15 cellular contexts compared by ENCODE assay signal in genomic region chr6:25051083-25051482, GRCh38.
A peak's percentile ranks its signal among the peaks of the same experiment; 100 is the strongest.
DNase-seq lines count a peak whose midpoint lies in the region; ATAC-seq and TF ChIP-seq lines count a peak whose summit lies in the region.
"Had no signal": no experiment of that assay in that cellular context is flagged by ENCODE, and none has a peak within 500 bp of the region (broad histone marks: within the 10 kb centered on the region; RNA-seq: fewer than 3 reads in every experiment).

No MANE protein-coding gene starts in this region.

- TF ChIP-seq CTCF in A673 (conservative IDR thresholded peaks at IDR 0.05; ENCODE audit: low read depth, low read length), result no peak

- peak overlapping the region; percentile 82 to 94 (median 90) for H3K27ac Mint-ChIP-seq in CD4-positive, CD25-positive, alpha-beta regulatory T cell
- H3K27ac Mint-ChIP-seq in T-helper 17 cell (peak overlapping the region; percentile 91), immature natural killer cell (peak overlapping the region in 4 of 6 donors; percentile 71 to 87 (median 80))

- H3K9me3 ChIP-seq in A673 (ENCODE audit: low read depth, low read length, poor library complexity, severe bottlenecking), result peaks cover 6% of the 10 kb centered on the region
- no peaks in the 10 kb centered on the region for H3K9me3 ChIP-seq in CD4-positive, CD25-positive, alpha-beta regulatory T cell (ENCODE audit: control insufficient read depth in 2 of 2, low read length in 2 of 2)
- H3K9me3 ChIP-seq in T-helper 17 cell (ENCODE audit: control insufficient read depth, low read length, poor library complexity, severe bottlenecking), result no peaks in the 10 kb centered on the region
- H3K9me3 ChIP-seq: colonic mucosa, right lobe of liver, thoracic aorta had no signal

- no peak for ATAC-seq in CD4-positive, CD25-positive, alpha-beta regulatory T cell (ENCODE audit: low read depth in 2 of 2)
- no peak for ATAC-seq in T-helper 17 cell
- no peak for ATAC-seq in GM21717 (IDR thresholded peaks at IDR 0.05; ENCODE audit: unreplicated experiment)
- ATAC-seq: left cardiac atrium had no signal

- peaks cover 36 to 79% (median 54%) of the 10 kb centered on the region in 4 donors for H3K4me1 Mint-ChIP-seq in CD4-positive, CD25-positive, alpha-beta regulatory T cell
- H3K4me1 Mint-ChIP-seq in T-helper 17 cell (peaks cover 59% of the 10 kb centered on the region), immature natural killer cell (peaks cover 55 to 68% of the 10 kb centered on the region in 2 donors)

- H3K4me3 ChIP-seq in A673 (ENCODE audit: low read depth, low read length, poor library complexity, severe bottlenecking), result no peak overlapping the region
- H3K4me3 ChIP-seq in CD4-positive, CD25-positive, alpha-beta regulatory T cell (ENCODE audit: low read depth, low read length), result peak overlapping the region; percentile 72
- H3K4me3 ChIP-seq: colonic mucosa, right lobe of liver, thoracic aorta had no signal

- H3K27me3 ChIP-seq in A673 (replicated peaks; ENCODE audit: insufficient read depth, low read depth, low read length, poor library complexity), result no peaks in the 10 kb centered on the region
- no peaks in the 10 kb centered on the region for H3K27me3 ChIP-seq in CD4-positive, CD25-positive, alpha-beta regulatory T cell (ENCODE audit: control insufficient read depth, insufficient read depth, low read length)
- H3K27me3 ChIP-seq: colonic mucosa, right lobe of liver had no signal

- H3K36me3 Mint-ChIP-seq in CD4-positive, CD25-positive, alpha-beta regulatory T cell, result no peaks in the 10 kb centered on the region
- H3K36me3 Mint-ChIP-seq in T-helper 17 cell (ENCODE audit: low read depth), result no peaks in the 10 kb centered on the region
- H3K36me3 Mint-ChIP-seq in immature natural killer cell, result no peaks in the 10 kb centered on the region

- H3K4me1 ChIP-seq in A673 (ENCODE audit: insufficient read depth, low read length, poor library complexity, severe bottlenecking), result peaks cover 42% of the 10 kb centered on the region
- H3K4me1 ChIP-seq in CD4-positive, CD25-positive, alpha-beta regulatory T cell (ENCODE audit: control insufficient read depth, insufficient read depth, low read length, poor library complexity, severe bottlenecking), result peaks cover 62% of the 10 kb centered on the region
- H3K4me1 ChIP-seq: colonic mucosa, right lobe of liver had no signal

- POLR2A ChIA-PET in A673 (lab: Charles Lee; ENCODE audit: low non-redundant PET), result no interaction called here

- H3K27ac ChIP-seq in A673 (ENCODE audit: low read depth, low read length, poor library complexity, severe bottlenecking), result peak overlapping the region; percentile 75
- H3K27ac ChIP-seq in CD4-positive, CD25-positive, alpha-beta regulatory T cell (ENCODE audit: insufficient read depth, low read length, poor library complexity, severe bottlenecking), result peak overlapping the region; percentile 81
- H3K27ac ChIP-seq: colonic mucosa, foreskin keratinocyte, right lobe of liver, thoracic aorta had no signal

- intact Hi-C loops in A673 (cut with micrococcal nuclease; ENCODE audit: unreplicated experiment), result no loop called here

- H3K36me3 ChIP-seq in A673 (ENCODE audit: insufficient read depth, low read length, poor library complexity, severe bottlenecking), result no peaks in the 10 kb centered on the region
- H3K36me3 ChIP-seq in CD4-positive, CD25-positive, alpha-beta regulatory T cell (ENCODE audit: control insufficient read depth, insufficient read depth, low read length), result no peaks in the 10 kb centered on the region
- H3K36me3 ChIP-seq: colonic mucosa, right lobe of liver, thoracic aorta had no signal

- H3K4me3 Mint-ChIP-seq in CD4-positive, CD25-positive, alpha-beta regulatory T cell, result peak overlapping the region; percentile 55 to 84 (median 74)
- H3K4me3 Mint-ChIP-seq in T-helper 17 cell, result peak overlapping the region; percentile 86
- peak overlapping the region in 2 of 5 donors; percentile 53 to 67 for H3K4me3 Mint-ChIP-seq in immature natural killer cell

- no peaks in the 10 kb centered on the region for H3K27me3 Mint-ChIP-seq in CD4-positive, CD25-positive, alpha-beta regulatory T cell
- H3K27me3 Mint-ChIP-seq in T-helper 17 cell (no peaks in the 10 kb centered on the region), immature natural killer cell (ENCODE audit: low read depth in 3 of 3) (peaks cover 2 to 4% (median 2%) of the 10 kb centered on the region in 3 donors)

- DNase-seq in A673 (ENCODE audit: low spot score) (no peak), T-helper 17 cell (no peak), immature natural killer cell (no peak), AML-193 (lab: John Stamatoyannopoulos, UW) (no peak), DMS153 (lab: John Stamatoyannopoulos, UW) (no peak), middle frontal gyrus (ENCODE audit: extremely low spot score, low spot score) (no peak)
- no peak for DNase-seq in CD4-positive, CD25-positive, alpha-beta regulatory T cell
- DNase-seq: colonic mucosa, left cardiac atrium, NCI-H2029 treated with DMSO at 0.1 percent for 48 hours, NCI-H510A treated with DMSO at 0.1 percent for 48 hours, right lobe of liver had no signal

- CTCF ChIA-PET in A673 (lab: Charles Lee), result no interaction called here

- H3K9me3 Mint-ChIP-seq in CD4-positive, CD25-positive, alpha-beta regulatory T cell, result peaks cover 0 to 1% (median 0%) of the 10 kb centered on the region in 7 donors
- H3K9me3 Mint-ChIP-seq in immature natural killer cell, result no peaks in the 10 kb centered on the region

- BruUV-seq in A673 (replicated peaks; lab: Mats Ljungman, UMichigan), result no TSS peak
